16 cellular contexts compared by ENCODE assay signal in genomic region chr10:132912225-132912684, GRCh38. TPM values are rescaled to one million over a fixed set of nuclear protein-coding genes. Genes with fewer than 3 reads are reported as not detected.
DNase-seq lines count a peak whose midpoint lies in the region; ATAC-seq and TF ChIP-seq lines count a peak whose summit lies in the region.
"Had no signal": no experiment of that assay in that cellular context is flagged by ENCODE, and none has a peak within 500 bp of the region (broad histone marks: within the 10 kb centered on the region; RNA-seq: fewer than 3 reads in every experiment).

No MANE protein-coding gene starts in this region.

- no peaks in the 10 kb centered on the region for H3K36me3 ChIP-seq in HEK293 (ENCODE audit: control insufficient read depth in 2 of 2, insufficient read depth in 1 of 2, low read length in 2 of 2)
- H3K36me3 ChIP-seq in tibial nerve: no peaks in the 10 kb centered on the region
- H3K36me3 ChIP-seq: HAP-1 had no signal

- H3K4me1 ChIP-seq in HEK293 (ENCODE audit: control insufficient read depth, insufficient read depth, low read length) (no peaks in the 10 kb centered on the region), tibial nerve (peaks cover 0 to 8% (median 0%) of the 10 kb centered on the region in 4 donors)
- H3K4me1 ChIP-seq: HAP-1 had no signal

- H3K27ac Mint-ChIP-seq in brain (peak overlapping the region in 3 of 5 experiments; percentile 1 to 29 (median 18)), nephron progenitor cell (peak overlapping the region; percentile 49), type B pancreatic cell (no peak overlapping the region)
- H3K27ac Mint-ChIP-seq: CD4-positive, alpha-beta memory T cell; GM23338; HFFc6 had no signal

- H3K27me3 ChIP-seq in tibial nerve: no peaks in the 10 kb centered on the region

- H3K4me1 Mint-ChIP-seq in brain (peaks cover 8% of the 10 kb centered on the region), nephron progenitor cell (peaks cover 49% of the 10 kb centered on the region), type B pancreatic cell (ENCODE audit: unreplicated experiment) (peaks cover 5% of the 10 kb centered on the region)
- H3K4me1 Mint-ChIP-seq: CD4-positive, alpha-beta memory T cell had no signal

- no peak for TF ChIP-seq POLR2A in tibial nerve (IDR thresholded peaks at IDR 0.05)

- POLR2A ChIA-PET in HEK293 (lab: Yijun Ruan, JAX): no interaction called here

- H3K9me3 Mint-ChIP-seq in brain (peaks cover 0 to 3% (median 0%) of the 10 kb centered on the region in 5 experiments), nephron progenitor cell (no peaks in the 10 kb centered on the region), type B pancreatic cell (no peaks in the 10 kb centered on the region)
- H3K9me3 Mint-ChIP-seq: GM23338 had no signal

- no peaks in the 10 kb centered on the region for H3K9me3 ChIP-seq in HEK293 (ENCODE audit: control insufficient read depth, insufficient read depth, low read depth, low read length)
- peaks cover 0 to 11% (median 0%) of the 10 kb centered on the region in 4 donors for H3K9me3 ChIP-seq in tibial nerve
- H3K9me3 ChIP-seq: HAP-1 had no signal

- DNase-seq in nephron progenitor cell (no peak), type B pancreatic cell (ENCODE audit: extremely low spot score, unreplicated experiment) (no peak), tibial nerve (ENCODE audit: low spot score in 2 of 2) (no peak), cerebellum (ENCODE audit: low spot score) (no peak)
- DNase-seq: ACHN; CD4-positive, alpha-beta memory T cell; DMS79; HFFc6 had no signal

- H3K36me3 Mint-ChIP-seq in brain (no peaks in the 10 kb centered on the region), nephron progenitor cell (ENCODE audit: low read depth) (no peaks in the 10 kb centered on the region), type B pancreatic cell (no peaks in the 10 kb centered on the region)
- H3K36me3 Mint-ChIP-seq: CD4-positive, alpha-beta memory T cell had no signal

- H3K27ac ChIP-seq in HEK293 (ENCODE audit: extremely low read depth, low read depth, low read length) (no peak overlapping the region), tibial nerve (no peak overlapping the region)
- H3K27ac ChIP-seq: C4-2B had no signal

- H3K27me3 Mint-ChIP-seq in brain (peaks cover 2% of the 10 kb centered on the region), nephron progenitor cell (ENCODE audit: low read depth, poor library complexity) (peaks cover 12% of the 10 kb centered on the region), type B pancreatic cell (no peaks in the 10 kb centered on the region)
- H3K27me3 Mint-ChIP-seq: CD4-positive, alpha-beta memory T cell had no signal

- ATAC-seq in GM21723 (IDR thresholded peaks at IDR 0.05; ENCODE audit: unreplicated experiment): no peak
- ATAC-seq: GM12878, HepG2 had no signal

- TF ChIP-seq CTCF in HEK293 (tag by site-specific recombination; IDR thresholded peaks at IDR 0.05) (no peak), brain (conservative IDR thresholded peaks at IDR 0.05) (no peak), nephron progenitor cell (IDR thresholded peaks at IDR 0.05) (no peak), type B pancreatic cell (conservative IDR thresholded peaks at IDR 0.05) (no peak), tibial nerve (IDR thresholded peaks at IDR 0.05) (no peak)

- WGBS in tibial nerve, 2 donors: 76 to 82% methylated on average over 4 of the region's 4 CpGs

- CTCF ChIA-PET in HEK293 (lab: Yijun Ruan, JAX): interaction anchor here (0.6 to 1.7 kb wide), 3 partner anchors 8 to 401 kb away, joined by 3 to 7 read pairs (median 3); no protein-coding TSS in a partner anchor

- TF ChIP-seq EP300 in tibial nerve (IDR thresholded peaks at IDR 0.05): no peak

- no peak overlapping the region for H3K4me3 Mint-ChIP-seq in brain
- H3K4me3 Mint-ChIP-seq in nephron progenitor cell: no peak overlapping the region
- no peak overlapping the region for H3K4me3 Mint-ChIP-seq in type B pancreatic cell
- H3K4me3 Mint-ChIP-seq: CD4-positive, alpha-beta memory T cell; GM23338; HFFc6 had no signal

- no peak overlapping the region for H3K4me3 ChIP-seq in HEK293 (ENCODE audit: low read depth, low read length)
- H3K4me3 ChIP-seq in tibial nerve: no peak overlapping the region
- H3K4me3 ChIP-seq: GM12878, GM23338, HAP-1 had no signal

TF ChIP-seq in HEK293, 187 proteins besides CTCF, POLR2A, EP300 and RAD21:
- TF ChIP-seq ZNF146 (tag by site-specific recombination; IDR thresholded peaks at IDR 0.05) (no peak), ZSCAN23 (tag by site-specific recombination; IDR thresholded peaks at IDR 0.05) (no peak), IKZF3 (tag by site-specific recombination; IDR thresholded peaks at IDR 0.05) (no peak), PRDM6 (tag by site-specific recombination; IDR thresholded peaks at IDR 0.05) (no peak), ZNF488 (tag by site-specific recombination; IDR thresholded peaks at IDR 0.05) (no peak), ZNF596 (tag by site-specific recombination; IDR thresholded peaks at IDR 0.05) (peak; percentile 94), PRDM1 (tag by site-specific recombination; IDR thresholded peaks at IDR 0.05) (peak; percentile 38; the same call in 1 of the 2 replicates)

RNA-seq across cellular contexts. Expression of gene CFAP46, which starts 30.1 kb away (rescaled TPM):
- polyA plus RNA-seq in brain (ENCODE audit: insufficient read depth, low read depth, low replicate concordance): 1.3 TPM
- 2.9 and 10.9 TPM in 2 replicates for total RNA-seq in type B pancreatic cell (ENCODE audit: low replicate concordance)
- 1 to 10 TPM in 1 of 4 donors, under 1 TPM in 1, not detected in 2; 0.90 to 1.4 TPM for total RNA-seq in tibial nerve
- total RNA-seq in cerebellum: 5.2 TPM
- total RNA-seq: CD4-positive, alpha-beta memory T cell; GM12878 had no signal
- polyA plus RNA-seq: CD4-positive, alpha-beta memory T cell had no signal
